In genomic region chr4:168648494-168648893, GRCh38 we compare ENCODE assay signal across 23 cellular contexts.
DNase-seq lines count a peak whose midpoint lies in the region; ATAC-seq and TF ChIP-seq lines count a peak whose summit lies in the region.
"Had no signal": no experiment of that assay in that cellular context is flagged by ENCODE, and none has a peak within 500 bp of the region (broad histone marks: within the 10 kb centered on the region; RNA-seq: fewer than 3 reads in every experiment).

No MANE protein-coding gene starts in this region.

- TF ChIP-seq CTCF in mammary epithelial cell (conservative IDR thresholded peaks at IDR 0.05 in 1 of 2, IDR thresholded peaks at IDR 0.05 in 1 of 2; ENCODE audit: extremely low read depth in 1 of 2, insufficient read depth in 1 of 2, low read depth in 1 of 2, low read length in 2 of 2) (no peak), MCF 10A (IDR thresholded peaks at IDR 0.05; ENCODE audit: unreplicated experiment) (no peak), chondrocyte (IDR thresholded peaks at IDR 0.05) (no peak), nephron (IDR thresholded peaks at IDR 0.05; ENCODE audit: unreplicated experiment in 3 of 3) (no peak)

- WGBS in mammary epithelial cell (ENCODE audit: low coverage, missing lambda C conversion rate) = 73% methylated on average over 3 of the region's 3 CpGs

- H3K9me3 ChIP-seq in mammary epithelial cell (replicated peaks; ENCODE audit: insufficient read depth, low read length) = no peaks in the 10 kb centered on the region
- H3K9me3 ChIP-seq: BE2C, Caco-2 had no signal

- H3K9me3 Mint-ChIP-seq in MCF 10A (ENCODE audit: unreplicated experiment) = no peaks in the 10 kb centered on the region
- H3K9me3 Mint-ChIP-seq in chondrocyte (ENCODE audit: low read depth) = no peaks in the 10 kb centered on the region
- H3K9me3 Mint-ChIP-seq in nephron = no peaks in the 10 kb centered on the region
- no peaks in the 10 kb centered on the region for H3K9me3 Mint-ChIP-seq in activated CD4-positive, alpha-beta T cell treated with anti-CD3 and anti-CD28 coated beads, Interleukin-2, amount 10 ng/mL, durations not matched to agents 7 days and 5 days
- H3K9me3 Mint-ChIP-seq in activated naive CD4-positive, alpha-beta T cell treated with anti-CD3 and anti-CD28 coated beads, Interleukin-2, amount 50 U/mL, for 72 hours = no peaks in the 10 kb centered on the region
- H3K9me3 Mint-ChIP-seq: CD4-positive, CD25-positive, alpha-beta regulatory T cell had no signal

- DNase-seq in mammary epithelial cell (no peak), MCF 10A (ENCODE audit: unreplicated experiment) (no peak), chondrocyte (ENCODE audit: low spot score) (no peak), pons (ENCODE audit: low spot score) (no peak)
- no peak for DNase-seq in activated CD4-positive, alpha-beta T cell treated with anti-CD3 and anti-CD28 coated beads, Interleukin-2, amount 10 ng/mL, durations not matched to agents 7 days and 5 days
- no peak for DNase-seq in activated naive CD4-positive, alpha-beta T cell treated with anti-CD3 and anti-CD28 coated beads, Interleukin-2, amount 50 U/mL, for 72 hours (ENCODE audit: low spot score in 2 of 2)
- DNase-seq: BE2C; Caco-2; CD4-positive, CD25-positive, alpha-beta regulatory T cell; DMS153; GDM1; GOT3; NCI-H1417; NCI-H187; NCI-H2107; NCI-H524; RPMI8226; SHP77 treated with DMSO at 0.1 percent for 48 hours had no signal

- intact Hi-C loops in mammary epithelial cell (cut with micrococcal nuclease) (no loop called here), MCF 10A (cut with micrococcal nuclease) (no loop called here)

- H3K36me3 ChIP-seq in mammary epithelial cell (ENCODE audit: insufficient read depth, low read length) = no peaks in the 10 kb centered on the region
- H3K36me3 ChIP-seq: BE2C had no signal

- peaks cover 14% of the 10 kb centered on the region for H3K4me1 Mint-ChIP-seq in MCF 10A (ENCODE audit: insufficient read depth, unreplicated experiment)
- peaks cover 95% of the 10 kb centered on the region for H3K4me1 Mint-ChIP-seq in chondrocyte (ENCODE audit: low read depth)
- peaks cover 64% of the 10 kb centered on the region for H3K4me1 Mint-ChIP-seq in nephron
- no peaks in the 10 kb centered on the region for H3K4me1 Mint-ChIP-seq in activated CD4-positive, alpha-beta T cell treated with anti-CD3 and anti-CD28 coated beads, Interleukin-2, amount 10 ng/mL, durations not matched to agents 7 days and 5 days
- H3K4me1 Mint-ChIP-seq: CD4-positive, CD25-positive, alpha-beta regulatory T cell had no signal

- in situ Hi-C loops in mammary epithelial cell (cut with MboI; ENCODE audit: low sequenced_read_pairs in 2 of 2) = no loop called here

- no peak overlapping the region for H3K9ac ChIP-seq in mammary epithelial cell (ENCODE audit: insufficient read depth, low read length)
- H3K9ac ChIP-seq: KMS-11 had no signal

- H3K4me3 ChIP-seq in mammary epithelial cell (replicated peaks in 1 of 3; ENCODE audit: insufficient read depth in 1 of 3, low read depth in 2 of 3, low read length in 3 of 3) = no peak overlapping the region

- H3K27ac Mint-ChIP-seq in MCF 10A (ENCODE audit: low read depth, unreplicated experiment) = no peak overlapping the region
- H3K27ac Mint-ChIP-seq in chondrocyte (ENCODE audit: unreplicated experiment) = peak overlapping the region; percentile 98
- peak overlapping the region; percentile 36 to 59 (median 53) for H3K27ac Mint-ChIP-seq in nephron
- H3K27ac Mint-ChIP-seq in activated CD4-positive, alpha-beta T cell treated with anti-CD3 and anti-CD28 coated beads, Interleukin-2, amount 10 ng/mL, durations not matched to agents 7 days and 5 days = no peak overlapping the region
- H3K27ac Mint-ChIP-seq in activated naive CD4-positive, alpha-beta T cell treated with anti-CD3 and anti-CD28 coated beads, Interleukin-2, amount 50 U/mL, for 72 hours = no peak overlapping the region
- H3K27ac Mint-ChIP-seq: CD4-positive, CD25-positive, alpha-beta regulatory T cell had no signal

- H4K20me1 ChIP-seq in mammary epithelial cell (ENCODE audit: insufficient read depth, low read length) = no peaks in the 10 kb centered on the region

- dilution Hi-C loops in mammary epithelial cell (cut with HindIII; ENCODE audit: low sequenced_read_pairs) = no loop called here

- no peaks in the 10 kb centered on the region for H3K4me1 ChIP-seq in mammary epithelial cell (ENCODE audit: insufficient read depth, low read length)
- H3K4me1 ChIP-seq: Caco-2 had no signal

- H3K27ac ChIP-seq in mammary epithelial cell (ENCODE audit: insufficient read depth, low read depth, low read length) = peak overlapping the region; percentile 31
- H3K27ac ChIP-seq: 22Rv1, KMS-11 had no signal

- no peak for ATAC-seq in GM19452 (IDR thresholded peaks at IDR 0.05; ENCODE audit: unreplicated experiment)
- no peak for ATAC-seq in activated naive CD4-positive, alpha-beta T cell treated with anti-CD3 and anti-CD28 coated beads, Interleukin-2, amount 50 U/mL, for 72 hours
- ATAC-seq: PC-3 had no signal

- CTCF ChIA-PET in mammary epithelial cell (lab: Charles Lee; ENCODE audit: low non-redundant PET) (interaction anchor here (0.6 kb wide), 1 partner anchor 63 kb away, joined by 3 read pairs; no protein-coding TSS in a partner anchor), MCF 10A (lab: Yijun Ruan, JAX) (interaction anchor here (1.2 to 2.0 kb wide), 2 partner anchors 17 to 63 kb away, joined by 5 to 7 read pairs; no protein-coding TSS in a partner anchor)
- CTCF ChIA-PET in activated CD4-positive, alpha-beta T cell treated with anti-CD3 and anti-CD28 coated beads, Interleukin-2, amount 10 ng/mL, durations not matched to agents 7 days and 5 days (lab: Charles Lee) = no interaction called here

- H3K79me2 ChIP-seq in mammary epithelial cell (ENCODE audit: insufficient read depth, low read length) = no peaks in the 10 kb centered on the region

- POLR2A ChIA-PET in MCF 10A (lab: Yijun Ruan, JAX) = interaction anchor here (0.9 to 1.5 kb wide), 3 partner anchors 12 to 17 kb away, joined by 3 to 6 read pairs (median 4); no protein-coding TSS in a partner anchor
- POLR2A ChIA-PET in activated CD4-positive, alpha-beta T cell treated with anti-CD3 and anti-CD28 coated beads, Interleukin-2, amount 10 ng/mL, durations not matched to agents 7 days and 5 days (lab: Charles Lee) = no interaction called here

- H3K36me3 Mint-ChIP-seq in MCF 10A (ENCODE audit: insufficient read depth, unreplicated experiment) (no peaks in the 10 kb centered on the region), chondrocyte (ENCODE audit: low read depth) (peaks cover 5% of the 10 kb centered on the region), nephron (ENCODE audit: low read depth) (peaks cover 5% of the 10 kb centered on the region)
- H3K36me3 Mint-ChIP-seq in activated CD4-positive, alpha-beta T cell treated with anti-CD3 and anti-CD28 coated beads, Interleukin-2, amount 10 ng/mL, durations not matched to agents 7 days and 5 days (ENCODE audit: low read depth) = no peaks in the 10 kb centered on the region
- no peaks in the 10 kb centered on the region for H3K36me3 Mint-ChIP-seq in activated naive CD4-positive, alpha-beta T cell treated with anti-CD3 and anti-CD28 coated beads, Interleukin-2, amount 50 U/mL, for 72 hours
- H3K36me3 Mint-ChIP-seq: CD4-positive, CD25-positive, alpha-beta regulatory T cell had no signal

- no peak overlapping the region for H3K4me3 Mint-ChIP-seq in MCF 10A (ENCODE audit: unreplicated experiment)
- peak overlapping the region; percentile 9 for H3K4me3 Mint-ChIP-seq in chondrocyte (ENCODE audit: unreplicated experiment)
- H3K4me3 Mint-ChIP-seq in nephron = no peak overlapping the region
- H3K4me3 Mint-ChIP-seq in activated CD4-positive, alpha-beta T cell treated with anti-CD3 and anti-CD28 coated beads, Interleukin-2, amount 10 ng/mL, durations not matched to agents 7 days and 5 days = no peak overlapping the region
- H3K4me3 Mint-ChIP-seq: CD4-positive, CD25-positive, alpha-beta regulatory T cell had no signal

- no TSS peak for BruUV-seq in mammary epithelial cell (replicated peaks; lab: Mats Ljungman, UMichigan)
- no TSS peak for BruUV-seq in MCF 10A (replicated peaks; lab: Mats Ljungman, UMichigan)

- no peak overlapping the region for H2AFZ ChIP-seq in mammary epithelial cell (ENCODE audit: low read depth, low read length)

- H3K27me3 Mint-ChIP-seq in MCF 10A (ENCODE audit: insufficient read depth, unreplicated experiment) (no peaks in the 10 kb centered on the region), chondrocyte (ENCODE audit: low read depth) (no peaks in the 10 kb centered on the region), nephron (ENCODE audit: low read depth) (no peaks in the 10 kb centered on the region)
- H3K27me3 Mint-ChIP-seq in activated CD4-positive, alpha-beta T cell treated with anti-CD3 and anti-CD28 coated beads, Interleukin-2, amount 10 ng/mL, durations not matched to agents 7 days and 5 days = peaks cover 28% of the 10 kb centered on the region

- no peaks in the 10 kb centered on the region for H3K27me3 ChIP-seq in mammary epithelial cell (ENCODE audit: insufficient read depth, low read length)
- H3K27me3 ChIP-seq: BE2C had no signal

- H3K4me2 ChIP-seq in mammary epithelial cell (ENCODE audit: insufficient read depth, low read depth, low read length) = no peak overlapping the region
- H3K4me2 ChIP-seq: KMS-11 had no signal

Comparison
In these comparisons a context has a peak if more than half of its experiments do, and no peak if none do; other contexts are left out.
1. H3K27ac Mint-ChIP-seq: peak in chondrocyte (single experiment) and nephron (3 of 3); none in MCF 10A (single experiment), activated CD4-positive, alpha-beta T cell treated with anti-CD3 and anti-CD28 coated beads, Interleukin-2, amount 10 ng/mL, durations not matched to agents 7 days and 5 days (single experiment) and activated naive CD4-positive, alpha-beta T cell treated with anti-CD3 and anti-CD28 coated beads, Interleukin-2, amount 50 U/mL, for 72 hours (0 of 2).